Comparison of ENCODE assay signal across 1 cellular context in genomic region chr6:125834347-125834746, GRCh38.
A peak's percentile ranks its signal among the peaks of the same experiment; 100 is the strongest.
TF ChIP-seq lines count a peak whose summit lies in the region.

No MANE protein-coding gene starts in this region.

TF ChIP-seq in GM12878, 131 proteins besides CTCF, POLR2A, EP300 and RAD21 (continued from another document):
- TF ChIP-seq MAX (IDR thresholded peaks at IDR 0.05; ENCODE audit: low read depth, low read length), result no peak
- TF ChIP-seq SMC3 (IDR thresholded peaks at IDR 0.05; ENCODE audit: borderline replicate concordance, low read length), result no peak
- TF ChIP-seq PML (IDR thresholded peaks at IDR 0.05; ENCODE audit: low read length), result no peak
- no peak for TF ChIP-seq ATF3 (IDR thresholded peaks at IDR 0.05; ENCODE audit: borderline replicate concordance, extremely low read depth, low read depth, low read length)
- 0 out of 2 replicates have a peak, but pooled peaks have one; percentile 13 for TF ChIP-seq ZNF24 (IDR thresholded peaks at IDR 0.05)
- TF ChIP-seq IKZF2 (IDR thresholded peaks at IDR 0.05), result no peak
- TF ChIP-seq BHLHE40 (IDR thresholded peaks at IDR 0.05; ENCODE audit: borderline replicate concordance in 1 of 2, low read depth in 2 of 2, low read length in 1 of 2), result peak; percentile 83 to 91; a peak in 3 of 4 replicates
- no peak for TF ChIP-seq POU2F2 (IDR thresholded peaks at IDR 0.05; ENCODE audit: borderline replicate concordance, low read depth, low read length)
- no peak for TF ChIP-seq ZBTB4 (CRISPR knock-in tag; IDR thresholded peaks at IDR 0.05)
